ENCODE assay signal across 25 cellular contexts in the genomic region with DNA sequence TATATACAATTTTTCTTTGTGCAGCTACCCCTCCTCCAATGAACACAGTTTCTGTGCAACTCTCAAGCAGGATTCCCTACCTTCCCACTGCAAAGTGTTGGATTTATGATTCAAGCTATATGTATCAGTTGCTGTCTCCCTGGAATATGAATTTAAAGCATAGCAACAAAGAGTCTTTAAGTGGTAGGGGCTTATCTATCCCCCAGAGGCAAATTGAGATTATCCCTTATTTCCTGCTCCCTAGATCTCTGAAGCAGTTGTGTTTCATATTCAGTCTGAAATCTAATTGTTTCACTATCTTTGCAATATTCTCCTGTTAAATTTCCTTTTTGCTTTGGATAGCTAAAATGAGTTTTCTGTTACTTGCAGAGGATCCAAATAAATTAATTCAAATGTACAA.
"Had no signal": no experiment of that assay in that cellular context is flagged by ENCODE, and none has a peak within 500 bp of the region (broad histone marks: within the 10 kb centered on the region; RNA-seq: fewer than 3 reads in every experiment).

No MANE protein-coding gene starts in this region.

- H3K4me3 ChIP-seq: neural progenitor cell, ovary, psoas muscle, right lobe of liver, sigmoid colon, stomach, thoracic aorta, thyroid gland, tibial nerve, upper lobe of left lung, vagina had no signal

- H3K9ac ChIP-seq: neural progenitor cell, parathyroid adenoma had no signal

- DNase-seq: occipital lobe; ovary; posterior cingulate gyrus; psoas muscle; right cardiac atrium; right lobe of liver; sigmoid colon; small intestine; stimulated activated CD4-positive, alpha-beta T cell treated with anti-CD3 and anti-CD28 coated beads, Interleukin-15, amount 100 ng/mL, for 24 hours; stimulated activated CD4-positive, alpha-beta T cell treated with anti-CD3 and anti-CD28 coated beads, Interleukin-2, amount 100 ng/mL, for 24 hours; stimulated activated CD4-positive, alpha-beta T cell treated with anti-CD3 and anti-CD28 coated beads, Interleukin-2, amount 100 ng/mL, for 48 hours; stimulated activated CD4-positive, alpha-beta T cell treated with anti-CD3 and anti-CD28 coated beads, Interleukin-4, amount 100 ng/mL, for 24 hours; stimulated activated naive B cell treated with anti-CD40 and anti-IgM and Interleukin-4, amounts not matched to agents 10 μg/mL and 1 μg/mL and 100 μg/mL, for 72 hours; stimulated activated naive CD4-positive, alpha-beta T cell treated with Interleukin-2 at 50 U/mL for 16 hours; stomach; thyroid gland; trophoblast cell; upper lobe of left lung had no signal

- H3K36me3 ChIP-seq: neural progenitor cell, ovary, right lobe of liver, sigmoid colon, stomach, thoracic aorta, thyroid gland, tibial nerve, upper lobe of left lung, vagina had no signal

- ATAC-seq: psoas muscle; right cardiac atrium; right lobe of liver; stimulated activated effector memory CD8-positive, alpha-beta T cell treated with anti-CD3 and anti-CD28 coated beads, Interleukin-12 subunit alpha, Interleukin-12 subunit beta, amount 100 ng/mL, for 72 hours; stimulated activated naive B cell treated with anti-CD40 and anti-IgM and Interleukin-4, amounts not matched to agents 10 μg/mL and 1 μg/mL and 100 μg/mL, for 72 hours had no signal

- FAIRE-seq: small intestine, urothelium cell line had no signal

- H3K9me3 ChIP-seq: ovary, psoas muscle, right lobe of liver, sigmoid colon, stomach, thoracic aorta, thyroid gland, tibial nerve, upper lobe of left lung, vagina had no signal

- H3K4me1 ChIP-seq: neural progenitor cell, parathyroid adenoma, psoas muscle, right lobe of liver, sigmoid colon, stomach, thyroid gland, tibial nerve, upper lobe of left lung, vagina had no signal

- H3K27ac ChIP-seq: neural progenitor cell, ovary, parathyroid adenoma, psoas muscle, right lobe of liver, sigmoid colon, stomach, thoracic aorta, thyroid gland, tibial nerve, upper lobe of left lung, vagina had no signal
